In genomic region chr12:44876554-44877275, GRCh38 we compare ENCODE assay signal across 8 cellular contexts. TPM values are rescaled to one million over a fixed set of nuclear protein-coding genes. Genes with fewer than 3 reads are reported as not detected.
DNase-seq lines count a peak whose midpoint lies in the region; ATAC-seq and TF ChIP-seq lines count a peak whose summit lies in the region.

No MANE protein-coding gene starts in this region.

- ATAC-seq in GM18909 (IDR thresholded peaks at IDR 0.05; ENCODE audit: poor library complexity, unreplicated experiment) = no peak

- H3K27ac ChIP-seq in dorsolateral prefrontal cortex = peak overlapping the region in 43 of 59 donors; percentile 11 to 82 (median 67)

- no peaks in the 10 kb centered on the region for H3K9me3 ChIP-seq in MG63

- intact Hi-C loops in dorsolateral prefrontal cortex (cut with DNase I) = loop anchor here in 1 of 2 donors (5.0 kb wide), 1 partner anchor 864 kb away; no protein-coding TSS in a partner anchor

- no peaks in the 10 kb centered on the region for H3K36me3 ChIP-seq in MG63

- peak overlapping the region; percentile 43 for H3K4me3 ChIP-seq in MG63
- peak overlapping the region; percentile 46 to 86 (median 69) for H3K4me3 ChIP-seq in dorsolateral prefrontal cortex

- peaks cover 45% of the 10 kb centered on the region for H3K27me3 ChIP-seq in MG63
- peaks cover 0 to 10% (median 0%) of the 10 kb centered on the region in 45 donors for H3K27me3 ChIP-seq in dorsolateral prefrontal cortex

- DNase-seq in SHP77 (lab: John Stamatoyannopoulos, UW) (peak; percentile 20 to 53), SHP77 treated with DMSO at 0.1 percent for 48 hours (lab: John Stamatoyannopoulos, UW) (no peak), MG63 (peak; percentile 43), dorsolateral prefrontal cortex (peak in 7 of 10 donors; percentile 26 to 69 (median 62)), medulla oblongata (ENCODE audit: extremely low spot score) (peak; percentile 10)
- peak; percentile 18 to 51 for DNase-seq in activated CD4-positive, alpha-beta T cell treated with anti-CD3 and anti-CD28 coated beads for 4 hours
- DNase-seq in stimulated activated CD8-positive, alpha-beta memory T cell treated with anti-CD3 and anti-CD28 coated beads, Interleukin-4, amount 100 ng/mL, for 24 hours (ENCODE audit: low read depth) = peak; percentile 33

- peak in 1 of 56 donors; percentile 9 for TF ChIP-seq CTCF in dorsolateral prefrontal cortex (IDR thresholded peaks at IDR 0.05 in 54 of 56, conservative IDR thresholded peaks at IDR 0.05 in 2 of 56; ENCODE audit: low read depth in 1 of 56, partially characterized antibody in 56 of 56)

RNA-seq across cellular contexts. Expression of gene NELL2, which starts 0.6 kb away (rescaled TPM):
- total RNA-seq in MG63 (2014; rRNA removed; shearing (Covaris generic); ENCODE audit: low replicate concordance) = 3.8 TPM in 1 of 2 replicates, not detected in the other
- total RNA-seq in dorsolateral prefrontal cortex = 100 to 1,000 TPM in 119 of 120 experiments, 10 to 100 TPM in 1; 95.5 to 433 (median 285) TPM

Comparison
In these comparisons a context has a peak if more than half of its experiments do, and no peak if none do; other contexts are left out.
1. RNA of gene NELL2, which starts 0.6 kb away (total RNA-seq): 95.5 to 433 TPM in dorsolateral prefrontal cortex; 3.8 TPM in MG63; every median in the first group is over 10 times any median in the second.